In the genomic region with DNA sequence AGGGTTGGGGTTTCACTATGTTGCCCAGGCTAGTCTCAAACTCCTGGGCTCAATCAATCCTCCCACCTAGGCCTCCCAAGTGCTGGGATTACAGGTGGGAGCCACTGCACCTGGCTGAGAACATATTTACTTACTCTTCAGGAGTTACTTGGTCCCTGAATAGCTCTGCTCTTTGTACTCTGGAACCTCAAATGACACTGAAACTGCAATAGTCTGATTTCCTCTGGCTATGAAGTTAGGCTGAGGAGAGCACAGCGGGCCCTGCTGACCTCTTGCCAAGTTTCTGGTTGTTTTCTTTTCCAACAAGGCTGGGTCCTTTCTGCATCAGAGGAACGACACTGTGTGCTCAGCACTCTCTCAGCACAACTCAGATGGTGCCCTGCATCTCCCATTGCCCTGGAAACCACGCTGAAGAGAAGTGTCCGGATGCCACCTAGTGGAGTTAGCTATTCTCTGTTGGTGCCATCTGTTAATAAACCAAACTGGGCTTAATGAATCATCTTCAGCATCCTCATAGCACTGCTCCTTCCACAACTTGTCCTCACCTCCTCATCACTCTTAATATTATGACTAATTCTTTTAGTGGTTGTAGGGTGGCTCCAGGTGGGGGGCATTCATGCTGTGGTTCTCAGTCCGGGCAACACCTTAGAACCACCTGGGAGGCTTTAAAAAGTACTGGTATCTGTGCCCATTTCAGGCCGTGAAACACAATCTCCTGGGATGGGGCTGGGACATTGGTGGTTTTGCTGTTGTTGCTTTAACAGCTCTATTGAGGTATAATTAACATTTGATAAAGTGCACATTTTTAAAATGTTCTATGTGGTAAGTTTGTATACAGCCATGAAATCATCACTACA, we compare ENCODE assay signal across 8 cellular contexts. TPM values are rescaled to one million over a fixed set of nuclear protein-coding genes. Genes with fewer than 3 reads are reported as not detected.
DNase-seq lines count a peak whose midpoint lies in the region; ATAC-seq and TF ChIP-seq lines count a peak whose summit lies in the region.

No MANE protein-coding gene starts in this region.

- ATAC-seq in GM21737 (IDR thresholded peaks at IDR 0.05; ENCODE audit: unreplicated experiment) (peak; percentile 85), HG02970 (IDR thresholded peaks at IDR 0.05; ENCODE audit: low FRiP score, unreplicated experiment) (no peak)

- H3K27ac ChIP-seq in PC-9: no peak overlapping the region

- no peaks in the 10 kb centered on the region for H4K20me1 ChIP-seq in PC-9 (ENCODE audit: insufficient read depth)

- intact Hi-C loops in PC-9 (cut with micrococcal nuclease; ENCODE audit: unreplicated experiment): loop anchor here (1.0 to 10.0 kb wide), 3 partner anchors 185 to 706 kb away; no protein-coding TSS in a partner anchor

- H3K79me2 ChIP-seq in PC-9 (ENCODE audit: low read depth): no peaks in the 10 kb centered on the region

- H3K9me3 Mint-ChIP-seq in osteocyte (ENCODE audit: unreplicated experiment): peaks cover 3% of the 10 kb centered on the region

- DNase-seq in GF-D8 (lab: John Stamatoyannopoulos, UW): peak; percentile 30
- DNase-seq in Jurkat, Clone E6-1 (ENCODE audit: low read depth, low spot score): peak; percentile 63
- DNase-seq in PC-9: peak; percentile 62 to 66
- DNase-seq in activated T-helper 1 cell treated with Interleukin-2 at 50 U/mL for 16 hours (ENCODE audit: low read depth): peak; percentile 25
- DNase-seq in foreskin melanocyte: peak; percentile 74
- peak; percentile 89 for DNase-seq in osteocyte (ENCODE audit: extremely low spot score, unreplicated experiment)

- no peaks in the 10 kb centered on the region for H3K36me3 ChIP-seq in PC-9 (ENCODE audit: low read depth)

- no peaks in the 10 kb centered on the region for H3K27me3 ChIP-seq in PC-9 (ENCODE audit: insufficient read depth, low read depth)

- no peaks in the 10 kb centered on the region for H3K4me1 ChIP-seq in PC-9 (replicated peaks; ENCODE audit: insufficient read depth)

- H3F3A ChIP-seq in PC-9 (ENCODE audit: insufficient read depth, low read depth): no peaks in the 10 kb centered on the region

- H3K9me2 ChIP-seq in PC-9 (ENCODE audit: insufficient read depth): no peaks in the 10 kb centered on the region

- peaks cover 16% of the 10 kb centered on the region for H3K4me1 Mint-ChIP-seq in osteocyte (ENCODE audit: unreplicated experiment)

- TF ChIP-seq CTCF in PC-9 (conservative IDR thresholded peaks at IDR 0.05): peak; percentile 78
- peak; percentile 85 for TF ChIP-seq CTCF in osteocyte (IDR thresholded peaks at IDR 0.05)

- H3K4me2 ChIP-seq in PC-9: no peak overlapping the region

- no TSS peak for BruUV-seq in PC-9 (replicated peaks; lab: Mats Ljungman, UMichigan)

- no peaks in the 10 kb centered on the region for H3K9me3 ChIP-seq in PC-9 (ENCODE audit: insufficient read depth, low read depth)

- no peak overlapping the region for H3K4me3 Mint-ChIP-seq in osteocyte (ENCODE audit: unreplicated experiment)

- no peak overlapping the region for H3K4me3 ChIP-seq in Jurkat, Clone E6-1 (ENCODE audit: low read length)
- H3K4me3 ChIP-seq in PC-9: no peak overlapping the region

- no peak overlapping the region for H2AFZ ChIP-seq in PC-9

- peaks cover 5% of the 10 kb centered on the region for H3K27me3 Mint-ChIP-seq in osteocyte (ENCODE audit: unreplicated experiment)

- POLR2A ChIA-PET in PC-9 (lab: Charles Lee; ENCODE audit: unreplicated experiment): interaction anchor here (0.8 kb wide), 1 partner anchor 76 kb away, joined by 3 read pairs; no protein-coding TSS in a partner anchor

- CTCF ChIA-PET in PC-9 (lab: Charles Lee): interaction anchor here (0.6 to 1.4 kb wide), 5 partner anchors 58 to 706 kb away, joined by 3 to 7 read pairs (median 3); a partner anchor contains a TSS

- H3K27ac Mint-ChIP-seq in osteocyte (ENCODE audit: unreplicated experiment): peak overlapping the region; percentile 53

- no peaks in the 10 kb centered on the region for H3K36me3 Mint-ChIP-seq in osteocyte (ENCODE audit: unreplicated experiment)

RNA-seq across cellular contexts. Expression of a gene that starts 8.2 kb away (rescaled TPM):
- not detected for polyA plus RNA-seq in Jurkat, Clone E6-1 (2012; ENCODE audit: insufficient read depth, insufficient read length)
- not detected in 2 replicates for total RNA-seq in PC-9 (2021)
- total RNA-seq in osteocyte: not detected in 2 replicates

RNA-seq across cellular contexts. Expression of a gene that starts 57.4 kb away (rescaled TPM):
- polyA plus RNA-seq in Jurkat, Clone E6-1 (2012; ENCODE audit: insufficient read depth, insufficient read length): 16.8 TPM
- total RNA-seq in PC-9 (2021): 21.4 and 25.1 TPM in 2 replicates
- total RNA-seq in osteocyte: 18.6 and 21.0 TPM in 2 replicates

Comparison
In these comparisons a context has a peak if more than half of its experiments do, and no peak if none do; other contexts are left out.
1. DNase-seq: peak in every context shown above with its lines; median percentile 89 in osteocyte; 74 in foreskin melanocyte; 64 in PC-9; 63 in Jurkat, Clone E6-1; 30 in GF-D8; 25 in activated T-helper 1 cell treated with Interleukin-2 at 50 U/mL for 16 hours.